11 cellular contexts compared by ENCODE assay signal in the genomic region with DNA sequence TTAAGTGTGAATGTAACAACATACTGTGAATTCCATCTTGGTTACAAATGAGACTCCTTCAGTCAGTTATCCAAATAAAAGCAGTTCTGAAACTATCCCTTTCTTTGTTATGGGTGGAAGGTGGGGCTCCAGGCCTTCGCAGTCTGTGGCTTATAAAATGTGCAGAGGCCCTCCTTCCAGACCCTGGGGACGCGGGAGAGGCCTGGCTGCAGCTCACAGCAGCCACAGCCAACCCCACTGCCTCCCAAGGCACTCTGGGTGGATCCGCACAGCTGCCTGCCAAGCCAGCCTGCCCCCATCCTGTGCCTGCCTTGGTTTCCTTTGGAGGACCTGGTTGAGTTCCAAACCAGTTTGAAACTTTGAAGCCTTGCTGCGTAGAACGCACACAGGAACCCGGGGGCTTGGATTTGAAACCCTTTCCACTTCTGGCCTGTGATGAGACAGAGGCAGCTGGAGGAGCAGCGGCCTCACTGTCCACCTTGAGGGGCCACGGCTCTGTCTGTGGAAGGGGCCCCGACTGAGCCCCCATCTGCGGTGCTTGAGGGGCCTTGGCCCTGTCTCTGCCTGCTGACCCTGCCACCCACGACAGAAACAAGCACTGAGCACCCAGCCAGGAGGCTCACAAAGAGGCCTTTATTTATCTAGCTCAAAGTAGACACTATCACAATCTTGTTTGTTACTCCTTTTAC. TPM values are rescaled to one million over a fixed set of nuclear protein-coding genes. Genes with fewer than 3 reads are reported as not detected.
DNase-seq lines count a peak whose midpoint lies in the region; ATAC-seq, FAIRE-seq and TF ChIP-seq lines count a peak whose summit lies in the region.
"Had no signal": no experiment of that assay in that cellular context is flagged by ENCODE, and none has a peak within 500 bp of the region (broad histone marks: within the 10 kb centered on the region; RNA-seq: fewer than 3 reads in every experiment).

No MANE protein-coding gene starts in this region.

- H3K9me3 ChIP-seq in astrocyte (ENCODE audit: insufficient read depth, low read depth, low read length), result no peaks in the 10 kb centered on the region

- H3K36me3 Mint-ChIP-seq in astrocyte (ENCODE audit: low read depth, unreplicated experiment), result peaks cover 20% of the 10 kb centered on the region

- no peak for TF ChIP-seq CTCF in astrocyte (IDR thresholded peaks at IDR 0.05; ENCODE audit: insufficient read depth, low read depth, low read length)

- peaks cover 13% of the 10 kb centered on the region for H3K4me1 ChIP-seq in astrocyte (ENCODE audit: insufficient read depth, low read length)

- H3K9me3 Mint-ChIP-seq in astrocyte (ENCODE audit: unreplicated experiment), result no peaks in the 10 kb centered on the region
- H3K9me3 Mint-ChIP-seq: T-helper 1 cell treated with Interleukin-12 subunit alpha and Interleukin-12 subunit beta and Interleukin-4 antibody, amounts not matched to agents 30 μg/mL and 1 μg/mL, for 36 hours had no signal

- H3K4me2 ChIP-seq in astrocyte (ENCODE audit: low read length), result no peak overlapping the region

- no peaks in the 10 kb centered on the region for H3K27me3 Mint-ChIP-seq in astrocyte (ENCODE audit: low read depth, unreplicated experiment)

- no peak overlapping the region for H3K27ac Mint-ChIP-seq in astrocyte (ENCODE audit: unreplicated experiment)
- H3K27ac Mint-ChIP-seq: T-helper 1 cell treated with Interleukin-12 subunit alpha and Interleukin-12 subunit beta and Interleukin-4 antibody, amounts not matched to agents 30 μg/mL and 1 μg/mL, for 36 hours had no signal

- no peak overlapping the region for H3K4me3 Mint-ChIP-seq in astrocyte (ENCODE audit: unreplicated experiment)
- H3K4me3 Mint-ChIP-seq: T-helper 1 cell treated with Interleukin-12 subunit alpha and Interleukin-12 subunit beta and Interleukin-4 antibody, amounts not matched to agents 30 μg/mL and 1 μg/mL, for 36 hours had no signal

- H3K27me3 ChIP-seq in astrocyte (ENCODE audit: insufficient read depth, low read length), result no peaks in the 10 kb centered on the region

- H3K4me1 Mint-ChIP-seq in astrocyte (ENCODE audit: low read depth, unreplicated experiment), result no peaks in the 10 kb centered on the region

- DNase-seq in EH (ENCODE audit: low read depth), result peak; percentile 81
- peak; percentile 59 for DNase-seq in astrocyte (ENCODE audit: low read depth)
- DNase-seq in left cardiac atrium, result peak; percentile 46
- DNase-seq in retina, result peak; percentile 5
- no peak for DNase-seq in glomerular visceral epithelial cell (ENCODE audit: extremely low spot score)
- no peak for DNase-seq in stimulated activated CD4-positive, alpha-beta T cell treated with anti-CD3 and anti-CD28 coated beads, Interleukin-15, amount 100 ng/mL, for 24 hours
- DNase-seq: effector memory CD4-positive, alpha-beta T cell; NCI-H526 treated with DMSO at 0.1 percent for 48 hours had no signal

- peak overlapping the region; percentile 48 for H3K9ac ChIP-seq in astrocyte (ENCODE audit: low read length)

- no peak overlapping the region for H2AFZ ChIP-seq in astrocyte (ENCODE audit: low read depth, low read length)

- peaks cover 5% of the 10 kb centered on the region for H3K79me2 ChIP-seq in astrocyte (ENCODE audit: insufficient read depth, low read length)

- ATAC-seq in left cardiac atrium (peak; percentile 33 to 62), HG02884 (IDR thresholded peaks at IDR 0.05; ENCODE audit: unreplicated experiment) (no peak), HG03039 (IDR thresholded peaks at IDR 0.05; ENCODE audit: unreplicated experiment) (no peak)

- H3K4me3 ChIP-seq in astrocyte (ENCODE audit: insufficient read depth, low read depth, low read length), result no peak overlapping the region

- intact Hi-C loops in left cardiac atrium (cut with DNase I), result no loop called here

- FAIRE-seq in astrocyte (lab: Jason Lieb, UNC), result no peak

- H4K20me1 ChIP-seq in astrocyte (ENCODE audit: insufficient read depth, low read length), result peaks cover 38% of the 10 kb centered on the region

- peaks cover 17% of the 10 kb centered on the region for H3K36me3 ChIP-seq in astrocyte (ENCODE audit: insufficient read depth, low read length)

- peak overlapping the region; percentile 39 for H3K27ac ChIP-seq in astrocyte (ENCODE audit: low read depth, low read length)

RNA-seq across cellular contexts. Expression of a gene that starts 30.4 kb away (rescaled TPM):
- total RNA-seq in astrocyte, result 110 and 121 TPM in 2 replicates
- total RNA-seq in left cardiac atrium, result 10 to 100 TPM; 31.4 to 38.6 TPM

RNA-seq across cellular contexts. Expression of a gene that starts 30.9 kb away (rescaled TPM):
- 62.8 and 65.8 TPM in 2 replicates for total RNA-seq in astrocyte
- total RNA-seq in left cardiac atrium, result 100 to 1,000 TPM in 1 of 2 donors, 10 to 100 TPM in 1; 77.7 to 116 TPM

Comparison
In these comparisons a context has a peak if more than half of its experiments do, and no peak if none do; other contexts are left out.
1. DNase-seq: peak in EH (single experiment), astrocyte (single experiment), left cardiac atrium (single experiment) and retina (single experiment); none in glomerular visceral epithelial cell (single experiment) and stimulated activated CD4-positive, alpha-beta T cell treated with anti-CD3 and anti-CD28 coated beads, Interleukin-15, amount 100 ng/mL, for 24 hours (single experiment).
2. ATAC-seq: peak in left cardiac atrium (2 of 2); none in HG02884 (single experiment) and HG03039 (single experiment).